Comparison of ENCODE assay signal across 17 cellular contexts in the genomic region with DNA sequence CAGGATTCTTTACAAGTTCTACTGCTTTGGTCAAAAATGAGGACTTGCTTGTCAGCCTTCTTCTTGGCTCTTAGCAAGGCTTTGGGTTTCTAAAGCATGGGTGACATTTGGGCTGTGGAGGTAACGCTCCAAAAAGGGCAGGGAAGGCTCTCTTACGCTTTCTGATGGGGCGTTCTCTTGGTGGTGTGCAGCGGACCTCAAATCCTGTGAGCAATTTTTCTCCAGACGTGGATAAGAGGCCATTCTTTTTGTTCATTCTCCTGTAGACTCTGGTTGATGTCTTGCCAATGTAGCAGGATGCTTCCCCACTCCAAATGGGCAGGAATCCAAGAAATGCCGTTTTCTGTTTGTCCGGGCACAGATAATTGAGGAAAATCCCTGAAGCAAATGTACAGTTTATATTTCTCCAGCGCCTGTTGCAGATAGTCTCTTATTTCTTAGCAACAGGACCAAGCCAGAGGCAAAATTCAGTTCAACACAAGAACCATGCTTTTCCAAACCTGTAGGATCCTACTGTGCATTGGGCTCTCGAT.
A peak's percentile ranks its signal among the peaks of the same experiment; 100 is the strongest.
DNase-seq lines count a peak whose midpoint lies in the region; ATAC-seq lines count a peak whose summit lies in the region.
"Had no signal": no experiment of that assay in that cellular context is flagged by ENCODE, and none has a peak within 500 bp of the region (broad histone marks: within the 10 kb centered on the region; RNA-seq: fewer than 3 reads in every experiment).

No MANE protein-coding gene starts in this region.

- DNase-seq in DMS153 treated with DMSO at 0.1 percent for 48 hours (lab: John Stamatoyannopoulos, UW; ENCODE audit: unreplicated experiment), result peak; percentile 52
- DNase-seq in NCI-H2227 treated with DMSO at 0.1 percent for 48 hours (lab: John Stamatoyannopoulos, UW), result peak; percentile 30
- peak; percentile 19 for DNase-seq in foreskin melanocyte
- no peak for DNase-seq in caudate nucleus (lab: John Stamatoyannopoulos, UW)
- no peak for DNase-seq in midbrain (lab: John Stamatoyannopoulos, UW)
- DNase-seq: activated CD4-positive, alpha-beta T cell treated with anti-CD3 and anti-CD28 coated beads, Interleukin-2, amount 50 U/mL, for 1 hour; activated effector memory CD4-positive, alpha-beta T cell treated with anti-CD3 and anti-CD28 coated beads, Interleukin-2, amount 50 U/mL, for 16 hours; effector memory CD8-positive, alpha-beta T cell; gastrocnemius medialis; MG63; retina; stimulated activated CD4-positive, alpha-beta T cell treated with anti-CD3 and anti-CD28 coated beads, Interleukin-4, amount 100 ng/mL, for 24 hours; stomach had no signal

- H3K27ac ChIP-seq in caudate nucleus (ENCODE audit: low read depth, low read length), result no peak overlapping the region
- H3K27ac ChIP-seq: gastrocnemius medialis, HL-60, stomach had no signal

- ATAC-seq in HG02763 (IDR thresholded peaks at IDR 0.05; ENCODE audit: unreplicated experiment) (peak; percentile 43), GM18498 (IDR thresholded peaks at IDR 0.05; ENCODE audit: unreplicated experiment) (no peak), HG02798 (IDR thresholded peaks at IDR 0.05; ENCODE audit: poor library complexity, unreplicated experiment) (no peak)
- ATAC-seq: effector memory CD8-positive, alpha-beta T cell; gastrocnemius medialis had no signal

Comparison
In these comparisons a context has a peak if more than half of its experiments do, and no peak if none do; other contexts are left out.
1. DNase-seq: peak in DMS153 treated with DMSO at 0.1 percent for 48 hours (single experiment), NCI-H2227 treated with DMSO at 0.1 percent for 48 hours (single experiment) and foreskin melanocyte (single experiment); none in caudate nucleus (0 of 61) and midbrain (single experiment).